In the genomic region with DNA sequence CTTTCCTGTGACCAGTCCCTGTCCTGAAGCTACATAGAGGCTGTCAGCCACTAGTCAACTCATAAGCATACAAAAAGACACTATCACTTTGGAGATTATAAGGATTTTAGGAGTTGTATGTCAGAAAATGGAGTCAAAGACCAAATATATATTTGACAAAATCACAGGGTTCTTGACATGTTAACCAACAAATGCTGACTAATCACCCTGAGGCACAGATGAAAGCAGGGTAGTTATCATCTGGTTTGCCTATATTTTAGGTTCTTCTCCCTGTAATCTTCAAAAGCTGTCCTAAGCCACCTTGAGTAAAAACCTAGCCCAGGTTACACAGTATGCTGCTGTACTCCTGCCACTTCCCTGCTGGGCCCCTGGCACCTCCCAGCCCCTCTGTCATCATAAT, we compare ENCODE assay signal across 22 cellular contexts.
DNase-seq lines count a peak whose midpoint lies in the region; ATAC-seq and TF ChIP-seq lines count a peak whose summit lies in the region.
"Had no signal": no experiment of that assay in that cellular context is flagged by ENCODE, and none has a peak within 500 bp of the region (broad histone marks: within the 10 kb centered on the region; RNA-seq: fewer than 3 reads in every experiment).

No MANE protein-coding gene starts in this region.

- peak overlapping the region; percentile 16 for H3K27ac Mint-ChIP-seq in T-helper 17 cell
- H3K27ac Mint-ChIP-seq: CD4-positive, CD25-positive, alpha-beta regulatory T cell; HFFc6 had no signal

- in situ Hi-C loops in G401 (cut with HindIII; ENCODE audit: low sequenced_read_pairs), result no loop called here

- intact Hi-C loops in sigmoid colon (cut with DNase I), result no loop called here
- intact Hi-C loops in left colon (cut with DNase I, micrococcal nuclease), result no loop called here

- no peak overlapping the region for H3K4me3 ChIP-seq in sigmoid colon

- no peak overlapping the region for H3K4me3 Mint-ChIP-seq in T-helper 17 cell
- H3K4me3 Mint-ChIP-seq: CD4-positive, CD25-positive, alpha-beta regulatory T cell; CD8-positive, alpha-beta memory T cell; HFFc6 had no signal

- TF ChIP-seq POLR2A in sigmoid colon (IDR thresholded peaks at IDR 0.05), result no peak

- DNase-seq in G401 (ENCODE audit: low spot score), result peak; percentile 53
- DNase-seq in T-helper 17 cell, result no peak
- peak; percentile 44 for DNase-seq in cerebellum (ENCODE audit: low spot score)
- DNase-seq in sigmoid colon, result no peak
- DNase-seq in activated gamma-delta T cell (lab: John Stamatoyannopoulos, UW), result no peak
- DNase-seq in activated effector memory CD4-positive, alpha-beta T cell treated with Interleukin-2 at 50 U/mL for 16 hours, result no peak
- no peak for DNase-seq in stimulated activated CD4-positive, alpha-beta T cell treated with anti-CD3 and anti-CD28 coated beads, Interleukin-2, amount 100 ng/mL, for 48 hours
- DNase-seq in left colon, result no peak
- DNase-seq: ACHN; BE2C; C1 segment of cervical spinal cord; CD4-positive, CD25-positive, alpha-beta regulatory T cell; CD8-positive, alpha-beta memory T cell; COR-L47; DMS 273 treated with DMSO at 0.1 percent for 48 hours; DMS53; DND-41; EL; GOT3; H7; HFFc6 had no signal

- TF ChIP-seq CTCF in sigmoid colon (IDR thresholded peaks at IDR 0.05), result no peak

- H3K27ac ChIP-seq in sigmoid colon, result peak overlapping the region in 3 of 4 donors; percentile 49 to 63 (median 58)

- H3K9me3 ChIP-seq in T-helper 17 cell (ENCODE audit: control insufficient read depth, low read length, poor library complexity, severe bottlenecking) (no peaks in the 10 kb centered on the region), sigmoid colon (no peaks in the 10 kb centered on the region)
- H3K9me3 ChIP-seq: BE2C had no signal

- no peak for TF ChIP-seq EP300 in sigmoid colon (IDR thresholded peaks at IDR 0.05)

- peaks cover 7% of the 10 kb centered on the region for H3K36me3 Mint-ChIP-seq in T-helper 17 cell (ENCODE audit: low read depth)

- H3K27me3 ChIP-seq in sigmoid colon, result no peaks in the 10 kb centered on the region
- H3K27me3 ChIP-seq: BE2C had no signal

- H3K36me3 ChIP-seq in sigmoid colon, result no peaks in the 10 kb centered on the region
- H3K36me3 ChIP-seq: BE2C had no signal

- ATAC-seq in T-helper 17 cell (no peak), left colon (no peak)
- ATAC-seq: HCT116 had no signal

- peaks cover 3% of the 10 kb centered on the region for H3K4me1 Mint-ChIP-seq in T-helper 17 cell

- peaks cover 24% of the 10 kb centered on the region for H3K27me3 Mint-ChIP-seq in T-helper 17 cell

- peaks cover 0 to 51% (median 32%) of the 10 kb centered on the region in 4 donors for H3K4me1 ChIP-seq in sigmoid colon

Comparison
In these comparisons a context has a peak if more than half of its experiments do, and no peak if none do; other contexts are left out.
1. DNase-seq: peak in G401 (single experiment) and cerebellum (single experiment); none in T-helper 17 cell (0 of 3), sigmoid colon (single experiment), activated gamma-delta T cell (single experiment), activated effector memory CD4-positive, alpha-beta T cell treated with Interleukin-2 at 50 U/mL for 16 hours (single experiment), stimulated activated CD4-positive, alpha-beta T cell treated with anti-CD3 and anti-CD28 coated beads, Interleukin-2, amount 100 ng/mL, for 48 hours (0 of 2) and left colon (0 of 2).